ENCODE assay signal across 12 cellular contexts in the genomic region with DNA sequence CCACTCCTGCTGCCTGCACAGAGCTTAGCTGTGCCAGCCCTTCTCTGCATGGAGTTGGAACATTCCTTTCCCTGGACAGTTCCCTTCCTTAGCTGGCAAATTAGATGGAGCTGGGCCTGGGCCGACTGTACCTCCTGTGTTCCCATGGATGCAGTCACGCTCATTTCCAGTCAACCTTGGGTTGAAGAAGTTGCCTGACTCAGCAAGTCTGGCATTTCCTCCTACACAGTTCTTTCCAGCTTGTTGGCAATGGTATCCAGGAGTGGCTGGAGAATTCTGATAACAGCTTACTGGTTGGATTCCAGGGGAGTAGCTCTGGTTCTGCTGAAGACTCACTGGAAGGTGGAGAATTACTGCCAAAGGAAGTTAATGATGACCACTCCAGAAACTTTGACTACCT. TPM values are rescaled to one million over a fixed set of nuclear protein-coding genes. Genes with fewer than 3 reads are reported as not detected.
DNase-seq lines count a peak whose midpoint lies in the region; ATAC-seq and TF ChIP-seq lines count a peak whose summit lies in the region.
"Had no signal": no experiment of that assay in that cellular context is flagged by ENCODE, and none has a peak within 500 bp of the region (broad histone marks: within the 10 kb centered on the region; RNA-seq: fewer than 3 reads in every experiment).

No MANE protein-coding gene starts in this region.

- no peaks in the 10 kb centered on the region for H3K36me3 Mint-ChIP-seq in activated CD4-positive, alpha-beta T cell treated with anti-CD3 and anti-CD28 coated beads, Interleukin-2, amount 10 ng/mL, durations not matched to agents 24 days and 14 days (ENCODE audit: low read depth)

- no peaks in the 10 kb centered on the region for H4K20me1 ChIP-seq in PC-3 (ENCODE audit: low read length)

- no peaks in the 10 kb centered on the region for H3K27me3 ChIP-seq in PC-3 (ENCODE audit: low read length)

- H3K36me3 ChIP-seq in PC-3 (ENCODE audit: low read depth, low read length) = no peaks in the 10 kb centered on the region

- H3K27ac Mint-ChIP-seq in activated CD4-positive, alpha-beta T cell treated with anti-CD3 and anti-CD28 coated beads, Interleukin-2, amount 10 ng/mL, durations not matched to agents 24 days and 14 days = no peak overlapping the region
- H3K27ac Mint-ChIP-seq: activated CD8-positive, alpha-beta T cell treated with anti-CD3 and anti-CD28 coated beads for 36 hours; effector memory CD8-positive, alpha-beta T cell had no signal

- no peaks in the 10 kb centered on the region for H3K9me3 ChIP-seq in PC-3 (ENCODE audit: low read length)

- no peak overlapping the region for H3K4me2 ChIP-seq in PC-3 (ENCODE audit: low read length)

- intact Hi-C loops in PC-3 (cut with micrococcal nuclease) = no loop called here
- intact Hi-C loops in activated CD4-positive, alpha-beta T cell treated with anti-CD3 and anti-CD28 coated beads, Interleukin-2, amount 10 ng/mL, durations not matched to agents 24 days and 14 days (cut with micrococcal nuclease) = no loop called here

- H3K9ac ChIP-seq in PC-3 (ENCODE audit: low read length) = no peak overlapping the region

- no peak overlapping the region for H2AFZ ChIP-seq in PC-3 (ENCODE audit: low read length)

- CTCF ChIA-PET in PC-3 (lab: Charles Lee) = no interaction called here

- peak overlapping the region; percentile 24 for H3K27ac ChIP-seq in PC-3 (ENCODE audit: low read length)
- no peak overlapping the region for H3K27ac ChIP-seq in epithelial cell of prostate
- H3K27ac ChIP-seq: SK-N-MC had no signal

- DNase-seq in ELF-1 (ENCODE audit: low read depth, low spot score) = peak; percentile 23
- DNase-seq in PC-3 = peak; percentile 86
- peak; percentile 65 for DNase-seq in epithelial cell of prostate (ENCODE audit: low read depth, low spot score)
- peak; percentile 91 for DNase-seq in renal cortical epithelial cell (ENCODE audit: low read depth)
- DNase-seq in activated effector memory CD4-positive, alpha-beta T cell treated with anti-CD3 and anti-CD28 coated beads, Interleukin-2, amount 50 U/mL, for 16 hours = no peak
- DNase-seq in NOMO-1 treated with DMSO at 0.1 percent for 48 hours (lab: John Stamatoyannopoulos, UW; ENCODE audit: unreplicated experiment) = no peak
- DNase-seq in activated CD4-positive, alpha-beta T cell treated with anti-CD3 and anti-CD28 coated beads, Interleukin-2, amount 10 ng/mL, durations not matched to agents 24 days and 14 days = no peak
- DNase-seq: activated CD8-positive, alpha-beta T cell treated with anti-CD3 and anti-CD28 coated beads for 36 hours; DMS79; effector memory CD8-positive, alpha-beta T cell; KG1 had no signal

- no peak for TF ChIP-seq CTCF in PC-3 (conservative IDR thresholded peaks at IDR 0.05; ENCODE audit: low read depth, low read length)

- H3K4me3 ChIP-seq in PC-3 (ENCODE audit: low read length) = no peak overlapping the region
- H3K4me3 ChIP-seq: SK-N-MC had no signal

- peak; percentile 87 for ATAC-seq in PC-3
- ATAC-seq: activated CD8-positive, alpha-beta T cell treated with anti-CD3 and anti-CD28 coated beads for 36 hours; effector memory CD8-positive, alpha-beta T cell had no signal

- no peaks in the 10 kb centered on the region for H3K79me2 ChIP-seq in PC-3 (ENCODE audit: low read length)

- H3K4me1 Mint-ChIP-seq in activated CD4-positive, alpha-beta T cell treated with anti-CD3 and anti-CD28 coated beads, Interleukin-2, amount 10 ng/mL, durations not matched to agents 24 days and 14 days = no peaks in the 10 kb centered on the region

- peaks cover 6% of the 10 kb centered on the region for H3K4me1 ChIP-seq in PC-3 (ENCODE audit: insufficient read depth, low read length)

- H3F3A ChIP-seq in PC-3 (ENCODE audit: low read length, unreplicated experiment) = no peaks in the 10 kb centered on the region

- H3K4me3 Mint-ChIP-seq in activated CD4-positive, alpha-beta T cell treated with anti-CD3 and anti-CD28 coated beads, Interleukin-2, amount 10 ng/mL, durations not matched to agents 24 days and 14 days = no peak overlapping the region
- H3K4me3 Mint-ChIP-seq: activated CD8-positive, alpha-beta T cell treated with anti-CD3 and anti-CD28 coated beads for 36 hours; effector memory CD8-positive, alpha-beta T cell had no signal

- POLR2A ChIA-PET in PC-3 (lab: Charles Lee; ENCODE audit: unreplicated experiment) = interaction anchor here (0.5 to 0.6 kb wide), 2 partner anchors 381 to 898 kb away, joined by 3 read pairs; no protein-coding TSS in a partner anchor

- no peaks in the 10 kb centered on the region for H3K9me2 ChIP-seq in PC-3 (replicated peaks; ENCODE audit: low read length)

- no TSS peak for BruUV-seq in PC-3 (replicated peaks; lab: Mats Ljungman, UMichigan)

- H3K9me3 Mint-ChIP-seq in activated CD4-positive, alpha-beta T cell treated with anti-CD3 and anti-CD28 coated beads, Interleukin-2, amount 10 ng/mL, durations not matched to agents 24 days and 14 days = no peaks in the 10 kb centered on the region
- H3K9me3 Mint-ChIP-seq: activated CD8-positive, alpha-beta T cell treated with anti-CD3 and anti-CD28 coated beads for 36 hours had no signal

- peaks cover 10% of the 10 kb centered on the region for H3K27me3 Mint-ChIP-seq in activated CD4-positive, alpha-beta T cell treated with anti-CD3 and anti-CD28 coated beads, Interleukin-2, amount 10 ng/mL, durations not matched to agents 24 days and 14 days

RNA-seq across cellular contexts. Expression of gene TAF1L, which starts 9.2 kb away (rescaled TPM):
- total RNA-seq in PC-3 (2014; rRNA removed) = 0.23 TPM in 1 of 2 replicates, not detected in the other
- under 0.01 TPM in 1 of 2 replicates, not detected in the other for total RNA-seq in renal cortical epithelial cell
- 0.05 TPM in 1 of 2 replicates, not detected in the other for total RNA-seq in activated CD4-positive, alpha-beta T cell treated with anti-CD3 and anti-CD28 coated beads, Interleukin-2, amount 10 ng/mL, durations not matched to agents 24 days and 14 days
- total RNA-seq: activated CD8-positive, alpha-beta T cell treated with anti-CD3 and anti-CD28 coated beads for 36 hours had no signal

Comparison
In these comparisons a context has a peak if more than half of its experiments do, and no peak if none do; other contexts are left out.
1. DNase-seq: peak in ELF-1 (single experiment), PC-3 (single experiment), epithelial cell of prostate (single experiment) and renal cortical epithelial cell (single experiment); none in activated effector memory CD4-positive, alpha-beta T cell treated with anti-CD3 and anti-CD28 coated beads, Interleukin-2, amount 50 U/mL, for 16 hours (single experiment), NOMO-1 treated with DMSO at 0.1 percent for 48 hours (single experiment) and activated CD4-positive, alpha-beta T cell treated with anti-CD3 and anti-CD28 coated beads, Interleukin-2, amount 10 ng/mL, durations not matched to agents 24 days and 14 days (single experiment).